In the genomic region with DNA sequence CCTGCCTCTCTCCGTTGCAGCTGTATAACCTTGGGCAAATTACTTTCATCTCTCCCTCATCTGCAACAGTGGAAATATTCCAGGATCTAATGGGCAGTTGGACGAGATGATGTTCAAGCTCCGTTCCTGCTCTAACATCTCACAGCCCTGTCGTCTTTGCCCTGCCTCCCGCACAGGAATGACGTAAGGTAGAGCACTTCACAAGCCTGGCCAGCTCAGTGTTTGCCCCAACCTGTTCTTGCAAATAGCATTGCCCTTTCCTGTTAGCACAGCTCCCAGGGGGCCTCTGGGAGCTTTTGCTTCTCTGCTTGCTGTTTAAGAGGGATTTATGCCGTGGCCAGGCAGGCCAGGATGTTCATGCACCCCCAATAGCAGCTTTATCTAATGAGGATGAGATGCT, we compare ENCODE assay signal across 1 cellular context.
TF ChIP-seq lines count a peak whose summit lies in the region.

No MANE protein-coding gene starts in this region.

TF ChIP-seq in H1, 55 proteins besides CTCF, POLR2A, EP300 and RAD21:
- TF ChIP-seq YY1 (IDR thresholded peaks at IDR 0.05; ENCODE audit: low read depth, low read length): no peak
- TF ChIP-seq BRCA1 (IDR thresholded peaks at IDR 0.05; ENCODE audit: low read depth, low read length): no peak
- TF ChIP-seq CEBPB (IDR thresholded peaks at IDR 0.05; ENCODE audit: low read depth, low read length): no peak
- no peak for TF ChIP-seq HDAC6 (IDR thresholded peaks at IDR 0.05; ENCODE audit: low read depth, low read length)
- TF ChIP-seq SRF (IDR thresholded peaks at IDR 0.05; ENCODE audit: low read depth, low read length): no peak
- TF ChIP-seq, protein P1, sequence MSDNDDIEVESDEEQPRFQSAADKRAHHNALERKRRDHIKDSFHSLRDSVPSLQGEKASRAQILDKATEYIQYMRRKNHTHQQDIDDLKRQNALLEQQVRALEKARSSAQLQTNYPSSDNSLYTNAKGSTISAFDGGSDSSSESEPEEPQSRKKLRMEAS (IDR thresholded peaks at IDR 0.05): no peak
- no peak for TF ChIP-seq JUN (IDR thresholded peaks at IDR 0.05; ENCODE audit: low read depth, low read length)
- no peak for TF ChIP-seq CHD1 (IDR thresholded peaks at IDR 0.05; ENCODE audit: low read depth, low read length)
- TF ChIP-seq KDM4A (IDR thresholded peaks at IDR 0.05; ENCODE audit: low read depth, low read length, severe bottlenecking): no peak
- TF ChIP-seq SP1 (IDR thresholded peaks at IDR 0.05; ENCODE audit: low read depth, low read length): no peak
- no peak for TF ChIP-seq CTBP2 (IDR thresholded peaks at IDR 0.05; ENCODE audit: borderline replicate concordance, insufficient read depth, insufficient read length, low read length)
- TF ChIP-seq RBBP5 (IDR thresholded peaks at IDR 0.05; ENCODE audit: borderline replicate concordance, low read depth, low read length): no peak
- TF ChIP-seq FOSL1 (IDR thresholded peaks at IDR 0.05; ENCODE audit: insufficient read depth, low read depth, low read length): no peak
- no peak for TF ChIP-seq SUZ12 (IDR thresholded peaks at IDR 0.05; ENCODE audit: low read length)
- TF ChIP-seq HDAC2 (IDR thresholded peaks at IDR 0.05; ENCODE audit: borderline replicate concordance in 1 of 2, low read depth in 2 of 2, low read length in 2 of 2): no peak
- TF ChIP-seq TAF7 (optimal IDR thresholded peaks at IDR 0.05; ENCODE audit: borderline replicate concordance, low read depth, low read length): no peak
